ENCODE assay signal across 9 cellular contexts in genomic region chr17:49570540-49571242, GRCh38. TPM values are rescaled to one million over a fixed set of nuclear protein-coding genes. Genes with fewer than 3 reads are reported as not detected.
DNase-seq lines count a peak whose midpoint lies in the region; ATAC-seq and TF ChIP-seq lines count a peak whose summit lies in the region.
"Had no signal": no experiment of that assay in that cellular context is flagged by ENCODE, and none has a peak within 500 bp of the region (broad histone marks: within the 10 kb centered on the region; RNA-seq: fewer than 3 reads in every experiment).

No MANE protein-coding gene starts in this region.

- H3K4me3 Mint-ChIP-seq in activated naive CD4-positive, alpha-beta T cell treated with anti-CD3 and anti-CD28 coated beads, Interleukin-2, amount 10 ng/mL, durations not matched to agents 7 days and 5 days, result peak overlapping the region; percentile 89

- H3K27me3 Mint-ChIP-seq in activated naive CD4-positive, alpha-beta T cell treated with anti-CD3 and anti-CD28 coated beads, Interleukin-2, amount 10 ng/mL, durations not matched to agents 7 days and 5 days, result peaks cover 83% of the 10 kb centered on the region

- no peaks in the 10 kb centered on the region for H3K36me3 Mint-ChIP-seq in activated naive CD4-positive, alpha-beta T cell treated with anti-CD3 and anti-CD28 coated beads, Interleukin-2, amount 10 ng/mL, durations not matched to agents 7 days and 5 days

- DNase-seq in activated naive CD4-positive, alpha-beta T cell treated with anti-CD3 and anti-CD28 coated beads, Interleukin-2, amount 10 ng/mL, durations not matched to agents 7 days and 5 days, result no peak
- DNase-seq in activated naive CD4-positive, alpha-beta T cell treated with Interleukin-2 at 50 U/mL for 16 hours, result no peak
- no peak for DNase-seq in thoracic aorta (ENCODE audit: low spot score)
- no peak for DNase-seq in GM20000 (ENCODE audit: low spot score)
- no peak for DNase-seq in D341Med (ENCODE audit: low spot score)
- no peak for DNase-seq in HK-2 (ENCODE audit: unreplicated experiment)

- H3K9ac ChIP-seq in iPS-15b (ENCODE audit: low read depth, low read length), result no peak overlapping the region

- peak overlapping the region; percentile 36 for H3K4me3 ChIP-seq in iPS-15b (ENCODE audit: low read depth, low read length)
- no peak overlapping the region for H3K4me3 ChIP-seq in thoracic aorta

- peaks cover 26% of the 10 kb centered on the region for H3K4me1 Mint-ChIP-seq in activated naive CD4-positive, alpha-beta T cell treated with anti-CD3 and anti-CD28 coated beads, Interleukin-2, amount 10 ng/mL, durations not matched to agents 7 days and 5 days

- H3K9me3 Mint-ChIP-seq in activated naive CD4-positive, alpha-beta T cell treated with anti-CD3 and anti-CD28 coated beads, Interleukin-2, amount 10 ng/mL, durations not matched to agents 7 days and 5 days, result no peaks in the 10 kb centered on the region

- peaks cover 21% of the 10 kb centered on the region for H3K27me3 ChIP-seq in iPS-15b (ENCODE audit: control insufficient read depth, insufficient read depth, low read length)
- H3K27me3 ChIP-seq in thoracic aorta (replicated peaks; ENCODE audit: insufficient read depth), result no peaks in the 10 kb centered on the region

- H3K36me3 ChIP-seq in iPS-15b (ENCODE audit: control insufficient read depth, insufficient read depth, low read length) (no peaks in the 10 kb centered on the region), thoracic aorta (no peaks in the 10 kb centered on the region)
- H3K36me3 ChIP-seq: cardiac muscle cell had no signal

- ATAC-seq in thoracic aorta (ENCODE audit: insufficient number of reproducible peaks, low FRiP score, low read depth), result no peak

- H3K9me3 ChIP-seq in iPS-15b (ENCODE audit: control insufficient read depth, insufficient read depth, low read length) (no peaks in the 10 kb centered on the region), thoracic aorta (no peaks in the 10 kb centered on the region)

- CTCF ChIA-PET in activated naive CD4-positive, alpha-beta T cell treated with anti-CD3 and anti-CD28 coated beads, Interleukin-2, amount 10 ng/mL, durations not matched to agents 7 days and 5 days (lab: Charles Lee), result interaction anchor here (0.6 to 13.9 kb wide), 23 partner anchors 9 to 428 kb away, joined by 3 to 377 read pairs (median 6); partner anchors contain the start of gene SLC35B1

- peak overlapping the region; percentile 59 for H3K27ac ChIP-seq in VCaP
- H3K27ac ChIP-seq in thoracic aorta, result peak overlapping the region; percentile 95 to 100
- H3K27ac ChIP-seq: cardiac muscle cell had no signal

- H3K4me1 ChIP-seq in iPS-15b (ENCODE audit: control insufficient read depth, insufficient read depth, low read length), result peaks cover 2% of the 10 kb centered on the region
- peaks cover 26 to 69% of the 10 kb centered on the region in 2 donors for H3K4me1 ChIP-seq in thoracic aorta (ENCODE audit: control insufficient read depth in 1 of 2, low read depth in 2 of 2)

- no peak overlapping the region for H3K27ac Mint-ChIP-seq in activated naive CD4-positive, alpha-beta T cell treated with anti-CD3 and anti-CD28 coated beads, Interleukin-2, amount 10 ng/mL, durations not matched to agents 7 days and 5 days

- TF ChIP-seq CTCF in VCaP (conservative IDR thresholded peaks at IDR 0.05), result no peak
- TF ChIP-seq CTCF in thoracic aorta (IDR thresholded peaks at IDR 0.05), result no peak
- TF ChIP-seq CTCF in GM20000 (IDR thresholded peaks at IDR 0.05; ENCODE audit: extremely low read depth, missing control alignments), result no peak

RNA-seq across cellular contexts. Expression of gene NXPH3, which starts 5.0 kb away (rescaled TPM):
- total RNA-seq in thoracic aorta, result 100 to 1,000 TPM in 1 of 2 donors, 10 to 100 TPM in 1; 61.7 to 131 TPM
